ENCODE assay signal across 1 cellular context in genomic region chr16:85377388-85378144, GRCh38.
TF ChIP-seq lines count a peak whose summit lies in the region.

No MANE protein-coding gene starts in this region.

TF ChIP-seq in K562, 482 proteins besides CTCF, POLR2A, EP300 and RAD21 (continued from another document and continues in another):
- TF ChIP-seq ZC3H4 (CRISPR knock-in tag; IDR thresholded peaks at IDR 0.05; ENCODE audit: borderline replicate concordance) (no peak), ZBTB49 (CRISPR knock-in tag; IDR thresholded peaks at IDR 0.05; ENCODE audit: borderline replicate concordance) (no peak), ZNF280A (IDR thresholded peaks at IDR 0.05; ENCODE audit: low read depth, partially characterized antibody) (no peak), ZNF354B (CRISPR knock-in tag; IDR thresholded peaks at IDR 0.05) (no peak), ZBTB33 (CRISPR knock-in tag; IDR thresholded peaks at IDR 0.05) (no peak), ZBTB34 (CRISPR knock-in tag; IDR thresholded peaks at IDR 0.05) (no peak), BRD4 (IDR thresholded peaks at IDR 0.05) (0 out of 2 replicates have a peak, but pooled peaks have one; percentile 43), GTF2B (IDR thresholded peaks at IDR 0.05; ENCODE audit: extremely low read depth, insufficient read length) (no peak), MGA (IDR thresholded peaks at IDR 0.05) (0 out of 2 replicates have a peak, but pooled peaks have one; percentile 27), MAZ (CRISPR knock-in tag; conservative IDR thresholded peaks at IDR 0.05 in 1 of 2, IDR thresholded peaks at IDR 0.05 in 1 of 2) (peak; percentile 62 to 77), CREB5 (CRISPR knock-in tag; IDR thresholded peaks at IDR 0.05) (no peak), BCOR (IDR thresholded peaks at IDR 0.05) (peak; percentile 97), HEY1 (CRISPR knock-in tag; IDR thresholded peaks at IDR 0.05; ENCODE audit: borderline replicate concordance) (no peak), HMG20A (CRISPR knock-in tag; conservative IDR thresholded peaks at IDR 0.05) (no peak), CHD2 (IDR thresholded peaks at IDR 0.05; ENCODE audit: low read depth, low read length) (no peak), ARID3A (IDR thresholded peaks at IDR 0.05; ENCODE audit: borderline replicate concordance, low read depth, low read length) (no peak), ETS1 (conservative IDR thresholded peaks at IDR 0.05; ENCODE audit: control insufficient read depth, low read depth, low read length) (no peak), RHOXF2B (CRISPR knock-in tag; conservative IDR thresholded peaks at IDR 0.05) (no peak), MNT (conservative IDR thresholded peaks at IDR 0.05) (peak in 1 of 2 experiments; percentile 76; a peak in 2 of 4 replicates), ZNF143 (CRISPR knock-in tag; IDR thresholded peaks at IDR 0.05) (0 out of 2 replicates have a peak, but pooled peaks have one; percentile 24)
